Comparison of ENCODE assay signal across 8 cellular contexts in the genomic region with DNA sequence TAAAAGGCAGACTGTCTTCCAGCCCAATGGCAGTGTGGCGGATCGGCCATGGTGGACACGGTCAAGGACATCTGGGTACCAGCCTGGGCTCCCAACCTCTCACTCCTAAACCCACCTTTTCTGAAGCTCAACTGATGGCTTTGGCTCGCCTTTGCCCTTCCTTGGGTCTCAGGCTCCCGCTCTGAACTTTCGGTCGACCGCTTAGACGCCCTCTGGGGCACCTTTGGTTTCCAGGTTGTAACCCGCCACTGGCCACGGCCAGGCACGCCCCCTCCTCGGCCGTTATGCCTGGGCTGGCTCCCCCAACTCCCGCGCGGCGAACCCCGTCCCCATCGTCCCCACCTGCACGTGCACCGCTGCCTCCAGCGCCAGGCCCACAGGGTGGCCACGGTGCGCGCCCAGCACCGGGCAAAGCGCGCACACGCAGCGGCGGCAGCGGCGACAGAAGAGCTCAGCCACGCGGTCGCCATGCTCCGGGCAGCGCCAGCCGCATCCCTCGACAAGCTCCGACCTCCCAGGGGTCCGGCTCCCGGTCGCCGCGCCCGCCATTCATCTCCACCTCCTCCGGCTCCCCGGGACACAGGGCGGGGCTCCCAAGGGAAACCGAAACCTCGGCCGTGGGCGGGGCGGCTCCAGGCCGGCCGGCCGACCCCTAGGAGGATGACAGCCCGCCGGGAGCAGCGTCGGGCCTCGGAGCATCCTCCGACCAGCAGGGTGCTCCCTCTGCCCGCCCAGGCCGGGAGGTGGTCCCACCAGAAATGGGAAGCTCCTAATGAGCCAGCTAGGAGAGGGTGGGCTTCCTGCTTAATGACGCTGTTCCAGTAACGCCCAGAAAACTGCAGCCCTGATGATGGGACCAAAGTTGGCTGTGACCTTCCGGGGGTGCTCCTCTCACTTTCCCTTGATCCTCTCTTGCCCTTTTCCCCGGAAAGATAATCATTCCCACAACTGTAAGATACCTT.
DNase-seq lines count a peak whose midpoint lies in the region; ATAC-seq and TF ChIP-seq lines count a peak whose summit lies in the region.

A gene with protein sequence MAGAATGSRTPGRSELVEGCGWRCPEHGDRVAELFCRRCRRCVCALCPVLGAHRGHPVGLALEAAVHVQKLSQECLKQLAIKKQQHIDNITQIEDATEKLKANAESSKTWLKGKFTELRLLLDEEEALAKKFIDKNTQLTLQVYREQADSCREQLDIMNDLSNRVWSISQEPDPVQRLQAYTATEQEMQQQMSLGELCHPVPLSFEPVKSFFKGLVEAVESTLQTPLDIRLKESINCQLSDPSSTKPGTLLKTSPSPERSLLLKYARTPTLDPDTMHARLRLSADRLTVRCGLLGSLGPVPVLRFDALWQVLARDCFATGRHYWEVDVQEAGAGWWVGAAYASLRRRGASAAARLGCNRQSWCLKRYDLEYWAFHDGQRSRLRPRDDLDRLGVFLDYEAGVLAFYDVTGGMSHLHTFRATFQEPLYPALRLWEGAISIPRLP (minus strand): TSS at position 583 of the 962 bp plus-strand sequence. CDS start 34 bp downstream, at position 549.

- in situ Hi-C loops in brain microvascular endothelial cell (cut with HindIII; ENCODE audit: low pct_ligation_motif_present, low sequenced_read_pairs), result no loop called here

- no peaks in the 10 kb centered on the region; the same call in 1 of the 2 replicates for H3K36me3 ChIP-seq in GM06990 (ENCODE audit: control insufficient read depth, insufficient read depth, low read length)
- H3K36me3 ChIP-seq in brain microvascular endothelial cell (replicated peaks), result no peaks in the 10 kb centered on the region

- ATAC-seq in GM21825 (IDR thresholded peaks at IDR 0.05; ENCODE audit: unreplicated experiment), result peak; percentile 49

- TF ChIP-seq CTCF in GM06990 (IDR thresholded peaks at IDR 0.05; ENCODE audit: insufficient read depth, low read length, poor library complexity, severe bottlenecking) (peak; percentile 34), brain microvascular endothelial cell (IDR thresholded peaks at IDR 0.05; ENCODE audit: low read depth, low read length, missing control alignments) (peak; percentile 36)

- H3K4me3 ChIP-seq in GM06990 (replicated peaks; ENCODE audit: low read depth, low read length), result peak within 1 kb of the TSS; percentile 84
- peak within 1 kb of the TSS; percentile 70 for H3K4me3 ChIP-seq in brain microvascular endothelial cell (ENCODE audit: low read depth, low read length)

- H3K27ac ChIP-seq in brain microvascular endothelial cell, result peak within 1 kb of the TSS; percentile 25

- H3K27me3 ChIP-seq in GM06990 (replicated peaks; ENCODE audit: control insufficient read depth, insufficient read depth, low read length), result no peaks in the 10 kb centered on the region
- H3K27me3 ChIP-seq in brain microvascular endothelial cell (replicated peaks), result no peaks in the 10 kb centered on the region

- DNase-seq in GM06990 (ENCODE audit: extremely low read depth, insufficient read length), result peak; percentile 81
- DNase-seq in LoVo (ENCODE audit: low spot score), result peak; percentile 71
- peak; percentile 12 for DNase-seq in T1000 (lab: John Stamatoyannopoulos, UW)
- DNase-seq in brain microvascular endothelial cell, result peak; percentile 9
- DNase-seq in iPS-NIHi11 (ENCODE audit: low spot score), result peak; percentile 88
- peak; percentile 25 to 69 for DNase-seq in stimulated activated CD4-positive, alpha-beta T cell treated with anti-CD3 and anti-CD28 coated beads, Interleukin-12 subunit alpha, Interleukin-12 subunit beta, amount 100 ng/mL, for 24 hours (ENCODE audit: low read depth in 2 of 2)
- DNase-seq in DMS153 (lab: John Stamatoyannopoulos, UW), result no peak
